In the genomic region with DNA sequence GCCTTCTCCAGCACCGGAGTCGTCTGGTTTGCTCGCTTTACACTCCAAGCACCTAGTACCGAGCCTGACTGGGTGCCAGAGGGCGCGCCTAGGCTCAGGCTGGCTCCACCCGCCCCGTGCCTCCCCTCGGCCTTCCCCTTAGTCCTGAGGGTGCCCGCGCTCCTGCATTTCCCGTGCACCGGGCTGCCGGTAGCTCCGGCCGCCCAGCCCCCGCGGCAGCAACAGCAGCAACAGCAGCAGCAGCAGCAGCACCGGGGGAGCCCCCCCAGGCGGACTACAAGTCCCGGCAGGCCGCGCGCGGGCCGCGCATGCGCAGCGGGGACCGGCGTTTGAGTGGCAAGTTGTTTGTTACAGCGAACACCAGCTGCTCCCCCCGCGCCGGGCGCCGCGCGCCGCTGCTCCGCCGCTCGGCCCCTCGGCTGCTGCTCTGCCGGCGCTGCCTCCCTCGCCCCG, we compare ENCODE assay signal across 8 cellular contexts.
DNase-seq lines count a peak whose midpoint lies in the region; ATAC-seq and TF ChIP-seq lines count a peak whose summit lies in the region.
"Not testable (repeated sequence)": the region's sequence is repeated elsewhere in the genome, so short reads cannot be mapped to it uniquely, and the experiment has no call there.

No MANE protein-coding gene starts in this region.

- not testable (repeated sequence) for H3K4me1 ChIP-seq in SJSA1 (replicated peaks)

- H3K27ac ChIP-seq in SJSA1: not testable (repeated sequence)

- not testable (repeated sequence) for H3K27me3 ChIP-seq in SJSA1 (replicated peaks)

- not testable (repeated sequence) for H3K9me3 ChIP-seq in SJSA1 (replicated peaks)

- TF ChIP-seq CTCF in AG10803 (conservative IDR thresholded peaks at IDR 0.05; ENCODE audit: low read length); epithelial cell of esophagus (IDR thresholded peaks at IDR 0.05; ENCODE audit: insufficient read depth, low read depth, low read length, missing control alignments): not testable (repeated sequence)

- H3K36me3 ChIP-seq in SJSA1: not testable (repeated sequence)

- peak; percentile 88 for ATAC-seq in GM19468 (IDR thresholded peaks at IDR 0.05; ENCODE audit: extremely low read depth, unreplicated experiment)
- ATAC-seq in HG03103 (IDR thresholded peaks at IDR 0.05; ENCODE audit: low read depth, unreplicated experiment): peak; percentile 88

- DNase-seq in AG10803 (ENCODE audit: low read depth): peak; percentile 51
- peak; percentile 42 to 77 for DNase-seq in SJSA1 (ENCODE audit: low read depth in 1 of 2, low spot score in 2 of 2)
- DNase-seq in activated T-helper 1 cell treated with Interleukin-2 at 50 U/mL for 16 hours (ENCODE audit: low read depth): peak; percentile 68
- DNase-seq in epithelial cell of esophagus (ENCODE audit: low read depth): peak; percentile 64
- peak; percentile 92 for DNase-seq in mesenteric fat pad (ENCODE audit: low spot score)
- peak; percentile 75 for DNase-seq in stimulated activated CD4-positive, alpha-beta T cell treated with anti-CD3 and anti-CD28 coated beads, Interleukin-4, amount 100 ng/mL, for 1 hour

- not testable (repeated sequence) for H3K4me3 ChIP-seq in AG10803 (ENCODE audit: low read length)
- H3K4me3 ChIP-seq in SJSA1 (peak overlapping the region; percentile 38), epithelial cell of esophagus (ENCODE audit: low read length) (peak overlapping the region; percentile 14)
